8 cellular contexts compared by ENCODE assay signal in genomic region chr20:50283922-50284810, GRCh38.
DNase-seq lines count a peak whose midpoint lies in the region; ATAC-seq, FAIRE-seq and TF ChIP-seq lines count a peak whose summit lies in the region.

No MANE protein-coding gene starts in this region.

- no TSS peak for BruUV-seq in HepG2 (replicated peaks; lab: Mats Ljungman, UMichigan)

- peak in 1 of 2 experiments; percentile 38; a peak in 1 of 4 replicates for TF ChIP-seq EP300 in HepG2 (IDR thresholded peaks at IDR 0.05; ENCODE audit: low read depth in 2 of 2, low read length in 2 of 2)
- TF ChIP-seq EP300 in HepG2 (CRISPR knock-in tag; IDR thresholded peaks at IDR 0.05; ENCODE audit: borderline replicate concordance): no peak

- peaks cover 17% of the 10 kb centered on the region for H3K27me3 Mint-ChIP-seq in activated naive CD8-positive, alpha-beta T cell treated with anti-CD3 and anti-CD28 coated beads, Interleukin-2, amount 50 U/mL, for 24 hours
- no peaks in the 10 kb centered on the region for H3K27me3 Mint-ChIP-seq in type B pancreatic cell

- in situ Hi-C loops in HepG2 (cut with HindIII; ENCODE audit: extremely low pct_ligation_motif_present, low pct_unique_long_range_greater_than_20kb): loop anchor here (5.0 kb wide), 1 partner anchor 178 kb away; no protein-coding TSS in a partner anchor

- CTCF ChIA-PET in HepG2 (lab: Yijun Ruan, JAX; ENCODE audit: low intra/inter-chr PET ratio, low total read pairs): no interaction called here

- 62% methylated on average over 23 of the region's 24 CpGs for WGBS in HepG2 (ENCODE audit: low lambda C conversion rate)

- peaks cover 15% of the 10 kb centered on the region for H3K4me1 Mint-ChIP-seq in activated naive CD8-positive, alpha-beta T cell treated with anti-CD3 and anti-CD28 coated beads, Interleukin-2, amount 50 U/mL, for 24 hours
- H3K4me1 Mint-ChIP-seq in type B pancreatic cell (ENCODE audit: unreplicated experiment): peaks cover 30% of the 10 kb centered on the region

- H3K36me3 Mint-ChIP-seq in activated naive CD8-positive, alpha-beta T cell treated with anti-CD3 and anti-CD28 coated beads, Interleukin-2, amount 50 U/mL, for 24 hours (ENCODE audit: low read depth): no peaks in the 10 kb centered on the region
- H3K36me3 Mint-ChIP-seq in type B pancreatic cell: no peaks in the 10 kb centered on the region

- no peak overlapping the region for H3K4me3 Mint-ChIP-seq in activated naive CD8-positive, alpha-beta T cell treated with anti-CD3 and anti-CD28 coated beads, Interleukin-2, amount 50 U/mL, for 24 hours
- H3K4me3 Mint-ChIP-seq in type B pancreatic cell: no peak overlapping the region

- H3K27ac Mint-ChIP-seq in activated naive CD8-positive, alpha-beta T cell treated with anti-CD3 and anti-CD28 coated beads, Interleukin-2, amount 50 U/mL, for 24 hours: no peak overlapping the region
- H3K27ac Mint-ChIP-seq in type B pancreatic cell: peak overlapping the region; percentile 73

- H3K79me2 ChIP-seq in HepG2 (ENCODE audit: insufficient read depth, low read length): no peaks in the 10 kb centered on the region

- H3K27me3 ChIP-seq in HepG2 (ENCODE audit: control insufficient read depth in 1 of 2, insufficient read depth in 2 of 2, low read length in 2 of 2): no peaks in the 10 kb centered on the region

- FAIRE-seq in HepG2 (lab: Jason Lieb, UNC): no peak

- H3K4me3 ChIP-seq in HepG2 (replicated peaks in 1 of 3; ENCODE audit: insufficient read depth in 1 of 3, low read depth in 2 of 3, low read length in 3 of 3): no peak overlapping the region; a peak in 1 of 6 replicates

- peaks cover 77% of the 10 kb centered on the region for H3K4me1 ChIP-seq in HepG2 (ENCODE audit: insufficient read depth, low read length)

- TF ChIP-seq RAD21 in HepG2 (CRISPR knock-in tag; IDR thresholded peaks at IDR 0.05): no peak

- no peaks in the 10 kb centered on the region for H4K20me1 ChIP-seq in HepG2 (ENCODE audit: insufficient read depth, low read length)

- no peak for TF ChIP-seq CTCF in HepG2 (CRISPR knock-in tag; IDR thresholded peaks at IDR 0.05)
- TF ChIP-seq CTCF in type B pancreatic cell (conservative IDR thresholded peaks at IDR 0.05): no peak

- H3K9me3 ChIP-seq in HepG2 (ENCODE audit: low read length): no peaks in the 10 kb centered on the region

- intact Hi-C loops in HepG2 (cut with micrococcal nuclease; ENCODE audit: unreplicated experiment): no loop called here

- POLR2A ChIA-PET in HepG2 (lab: Yijun Ruan, JAX): interaction anchor here (0.7 to 6.9 kb wide), 12 partner anchors 8 to 172 kb away, joined by 3 to 56 read pairs (median 4); no protein-coding TSS in a partner anchor

- peak; percentile 74 for DNase-seq in activated CD8-positive, alpha-beta memory T cell treated with anti-CD3 and anti-CD28 coated beads, Interleukin-2, amount 50 U/mL, for 48 hours
- no peak for DNase-seq in activated CD8-positive, alpha-beta memory T cell treated with anti-CD3 and anti-CD28 coated beads for 24 hours
- no peak for DNase-seq in activated naive CD8-positive, alpha-beta T cell treated with anti-CD3 and anti-CD28 coated beads, Interleukin-2, amount 50 U/mL, for 24 hours
- DNase-seq in HepG2 (ENCODE audit: low spot score) (peak; percentile 58), type B pancreatic cell (ENCODE audit: extremely low spot score, unreplicated experiment) (no peak), D341Med (ENCODE audit: low spot score) (no peak), SW 1271 (lab: John Stamatoyannopoulos, UW) (no peak)

- no peak overlapping the region for H3K9ac ChIP-seq in HepG2 (ENCODE audit: insufficient read depth, low read depth, low read length)

- H2AFZ ChIP-seq in HepG2 (ENCODE audit: low read length): no peak overlapping the region

- ATAC-seq in activated naive CD8-positive, alpha-beta T cell treated with anti-CD3 and anti-CD28 coated beads, Interleukin-2, amount 50 U/mL, for 24 hours: peak; percentile 50
- ATAC-seq in HepG2 (peak; percentile 16), HG02642 (IDR thresholded peaks at IDR 0.05; ENCODE audit: poor library complexity, unreplicated experiment) (no peak)

- no peak for TF ChIP-seq POLR2A in HepG2 (IDR thresholded peaks at IDR 0.05; ENCODE audit: insufficient read depth in 1 of 2, low read depth in 2 of 2, low read length in 2 of 2)

- H3K36me3 ChIP-seq in HepG2 (replicated peaks in 1 of 2; ENCODE audit: control insufficient read depth in 1 of 2, insufficient read depth in 2 of 2, low read length in 2 of 2): no peaks in the 10 kb centered on the region

- H3K27ac ChIP-seq in HepG2 (ENCODE audit: extremely low read length, insufficient read depth, low read length): no peak overlapping the region

- no peaks in the 10 kb centered on the region for H3K9me3 Mint-ChIP-seq in activated naive CD8-positive, alpha-beta T cell treated with anti-CD3 and anti-CD28 coated beads, Interleukin-2, amount 50 U/mL, for 24 hours
- no peaks in the 10 kb centered on the region for H3K9me3 Mint-ChIP-seq in type B pancreatic cell

- peak overlapping the region; percentile 62 for H3K4me2 ChIP-seq in HepG2 (ENCODE audit: low read depth, low read length)

TF ChIP-seq in HepG2, 621 proteins besides CTCF, POLR2A, EP300 and RAD21 (continues in another document):
- no peak for TF ChIP-seq ZNF143 (CRISPR knock-in tag; IDR thresholded peaks at IDR 0.05)
- 0 out of 2 replicates have a peak, but pooled peaks have one; percentile 37 for TF ChIP-seq TRAFD1 (CRISPR knock-in tag; IDR thresholded peaks at IDR 0.05; ENCODE audit: borderline replicate concordance)
- TF ChIP-seq RXRA (CRISPR knock-in tag; IDR thresholded peaks at IDR 0.05): 0 out of 2 replicates have a peak, but pooled peaks have one; percentile 25
- TF ChIP-seq ZNF567 (CRISPR knock-in tag; IDR thresholded peaks at IDR 0.05; ENCODE audit: borderline replicate concordance): 0 out of 2 replicates have a peak, but pooled peaks have one; percentile 4
- TF ChIP-seq ZNF7 (CRISPR knock-in tag; IDR thresholded peaks at IDR 0.05): no peak
- TF ChIP-seq ZNF580 (CRISPR knock-in tag; IDR thresholded peaks at IDR 0.05; ENCODE audit: borderline replicate concordance, low read depth): peak; percentile 22; the same call in 1 of the 2 replicates
- TF ChIP-seq NR0B2 (CRISPR knock-in tag; IDR thresholded peaks at IDR 0.05): 0 out of 2 replicates have a peak, but pooled peaks have one; percentile 66
- TF ChIP-seq GATAD2A (CRISPR knock-in tag; IDR thresholded peaks at IDR 0.05): peak; percentile 65
- 0 out of 2 replicates have a peak, but pooled peaks have one; percentile 42 for TF ChIP-seq MAZ (IDR thresholded peaks at IDR 0.05; ENCODE audit: borderline replicate concordance, low read depth, low read length)
- TF ChIP-seq MAZ (CRISPR knock-in tag; IDR thresholded peaks at IDR 0.05; ENCODE audit: low read depth): no peak
- TF ChIP-seq PATZ1 (CRISPR knock-in tag; IDR thresholded peaks at IDR 0.05): peak; percentile 75; the same call in 1 of the 2 replicates
- TF ChIP-seq ZC3H4 (CRISPR knock-in tag; IDR thresholded peaks at IDR 0.05; ENCODE audit: borderline replicate concordance): peak; percentile 28; the same call in 1 of the 2 replicates
- TF ChIP-seq ZNF703 (CRISPR knock-in tag; IDR thresholded peaks at IDR 0.05; ENCODE audit: borderline replicate concordance): no peak

Comparison
In these comparisons a context has a peak if more than half of its experiments do, and no peak if none do; other contexts are left out.
1. DNase-seq: peak in activated CD8-positive, alpha-beta memory T cell treated with anti-CD3 and anti-CD28 coated beads, Interleukin-2, amount 50 U/mL, for 48 hours (single experiment) and HepG2 (single experiment); none in activated CD8-positive, alpha-beta memory T cell treated with anti-CD3 and anti-CD28 coated beads for 24 hours (single experiment), activated naive CD8-positive, alpha-beta T cell treated with anti-CD3 and anti-CD28 coated beads, Interleukin-2, amount 50 U/mL, for 24 hours (single experiment), type B pancreatic cell (single experiment), D341Med (single experiment) and SW 1271 (0 of 2).